In the genomic region with DNA sequence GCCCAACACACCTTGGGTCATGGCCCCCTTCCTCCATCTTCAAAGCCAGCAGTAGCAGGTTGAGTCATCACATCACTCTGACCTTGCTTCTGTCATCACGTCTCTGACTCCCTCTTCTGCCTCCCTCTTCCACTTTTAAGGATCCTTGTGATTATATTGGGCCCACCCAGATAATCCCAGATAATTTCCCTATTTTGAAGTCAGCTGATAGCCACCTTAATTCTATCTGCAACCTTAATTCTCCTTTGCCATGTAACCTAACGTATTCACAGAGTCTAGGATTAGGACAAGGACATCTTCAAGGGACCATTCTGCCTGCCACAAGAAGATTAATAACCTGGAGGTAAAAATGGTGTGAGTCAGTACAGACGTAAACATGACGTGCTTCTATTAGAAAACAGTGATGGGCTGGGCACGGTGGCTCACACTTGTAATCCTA, we compare ENCODE assay signal across 1 cellular context.
TF ChIP-seq lines count a peak whose summit lies in the region.

No MANE protein-coding gene starts in this region.

TF ChIP-seq in HEK293, 187 proteins besides CTCF, POLR2A, EP300 and RAD21 (continued from another document):
- TF ChIP-seq ZNF664 (tag by site-specific recombination; IDR thresholded peaks at IDR 0.05), result no peak
- TF ChIP-seq FEZF1 (tag by site-specific recombination; IDR thresholded peaks at IDR 0.05), result no peak
- TF ChIP-seq ZXDB (tag by site-specific recombination; IDR thresholded peaks at IDR 0.05), result no peak
- TF ChIP-seq, protein P1, sequence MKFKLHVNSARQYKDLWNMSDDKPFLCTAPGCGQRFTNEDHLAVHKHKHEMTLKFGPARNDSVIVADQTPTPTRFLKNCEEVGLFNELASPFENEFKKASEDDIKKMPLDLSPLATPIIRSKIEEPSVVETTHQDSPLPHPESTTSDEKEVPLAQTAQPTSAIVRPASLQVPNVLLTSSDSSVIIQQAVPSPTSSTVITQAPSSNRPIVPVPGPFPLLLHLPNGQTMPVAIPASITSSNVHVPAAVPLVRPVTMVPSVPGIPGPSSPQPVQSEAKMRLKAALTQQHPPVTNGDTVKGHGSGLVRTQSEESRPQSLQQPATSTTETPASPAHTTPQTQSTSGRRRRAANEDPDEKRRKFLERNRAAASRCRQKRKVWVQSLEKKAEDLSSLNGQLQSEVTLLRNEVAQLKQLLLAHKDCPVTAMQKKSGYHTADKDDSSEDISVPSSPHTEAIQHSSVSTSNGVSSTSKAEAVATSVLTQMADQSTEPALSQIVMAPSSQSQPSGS (tag by site-specific recombination; IDR thresholded peaks at IDR 0.05; ENCODE audit: low read depth), result peak; percentile 28; the same call in 1 of the 2 replicates
- no peak for TF ChIP-seq ZNF350 (tag by site-specific recombination; IDR thresholded peaks at IDR 0.05)
- TF ChIP-seq, protein P2, sequence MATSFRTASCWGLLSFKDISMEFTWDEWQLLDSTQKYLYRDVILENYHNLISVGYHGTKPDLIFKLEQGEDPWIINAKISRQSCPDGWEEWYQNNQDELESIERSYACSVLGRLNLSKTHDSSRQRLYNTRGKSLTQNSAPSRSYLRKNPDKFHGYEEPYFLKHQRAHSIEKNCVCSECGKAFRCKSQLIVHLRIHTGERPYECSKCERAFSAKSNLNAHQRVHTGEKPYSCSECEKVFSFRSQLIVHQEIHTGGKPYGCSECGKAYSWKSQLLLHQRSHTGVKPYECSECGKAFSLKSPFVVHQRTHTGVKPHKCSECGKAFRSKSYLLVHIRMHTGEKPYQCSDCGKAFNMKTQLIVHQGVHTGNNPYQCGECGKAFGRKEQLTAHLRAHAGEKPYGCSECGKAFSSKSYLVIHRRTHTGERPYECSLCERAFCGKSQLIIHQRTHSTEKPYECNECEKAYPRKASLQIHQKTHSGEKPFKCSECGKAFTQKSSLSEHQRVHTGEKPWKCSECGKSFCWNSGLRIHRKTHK (tag by site-specific recombination; IDR thresholded peaks at IDR 0.05), result no peak
- TF ChIP-seq ZNF510 (tag by site-specific recombination; IDR thresholded peaks at IDR 0.05; ENCODE audit: insufficient replicate concordance), result no peak
- no peak for TF ChIP-seq ZNF19 (tag by site-specific recombination; IDR thresholded peaks at IDR 0.05; ENCODE audit: low read depth)
- no peak for TF ChIP-seq KLF7 (tag by site-specific recombination; IDR thresholded peaks at IDR 0.05; ENCODE audit: borderline replicate concordance)
- TF ChIP-seq ZNF544 (tag by site-specific recombination; IDR thresholded peaks at IDR 0.05), result no peak
- peak; percentile 56; the same call in 1 of the 2 replicates for TF ChIP-seq ZEB2 (tag by site-specific recombination; IDR thresholded peaks at IDR 0.05)
- TF ChIP-seq HOXA7 (CRISPR knock-in tag; IDR thresholded peaks at IDR 0.05; ENCODE audit: borderline replicate concordance), result no peak
- no peak for TF ChIP-seq ZNF549 (tag by site-specific recombination; IDR thresholded peaks at IDR 0.05)
- TF ChIP-seq ZNF48 (tag by site-specific recombination; IDR thresholded peaks at IDR 0.05), result no peak
- no peak for TF ChIP-seq SCRT2 (tag by site-specific recombination; IDR thresholded peaks at IDR 0.05)
- no peak for TF ChIP-seq TCF7L2 (IDR thresholded peaks at IDR 0.05; ENCODE audit: borderline replicate concordance, low read depth, low read length)
- peak; percentile 87 for TF ChIP-seq SP7 (tag by site-specific recombination; IDR thresholded peaks at IDR 0.05)
- TF ChIP-seq, protein P3, sequence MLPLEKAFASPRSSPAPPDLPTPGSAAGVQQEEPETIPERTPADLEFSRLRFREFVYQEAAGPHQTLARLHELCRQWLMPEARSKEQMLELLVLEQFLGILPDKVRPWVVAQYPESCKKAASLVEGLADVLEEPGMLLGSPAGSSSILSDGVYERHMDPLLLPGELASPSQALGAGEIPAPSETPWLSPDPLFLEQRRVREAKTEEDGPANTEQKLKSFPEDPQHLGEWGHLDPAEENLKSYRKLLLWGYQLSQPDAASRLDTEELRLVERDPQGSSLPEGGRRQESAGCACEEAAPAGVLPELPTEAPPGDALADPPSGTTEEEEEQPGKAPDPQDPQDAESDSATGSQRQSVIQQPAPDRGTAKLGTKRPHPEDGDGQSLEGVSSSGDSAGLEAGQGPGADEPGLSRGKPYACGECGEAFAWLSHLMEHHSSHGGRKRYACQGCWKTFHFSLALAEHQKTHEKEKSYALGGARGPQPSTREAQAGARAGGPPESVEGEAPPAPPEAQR (tag by site-specific recombination; IDR thresholded peaks at IDR 0.05), result no peak
- TF ChIP-seq ZNF121 (tag by site-specific recombination; IDR thresholded peaks at IDR 0.05), result no peak
- TF ChIP-seq, protein P4, sequence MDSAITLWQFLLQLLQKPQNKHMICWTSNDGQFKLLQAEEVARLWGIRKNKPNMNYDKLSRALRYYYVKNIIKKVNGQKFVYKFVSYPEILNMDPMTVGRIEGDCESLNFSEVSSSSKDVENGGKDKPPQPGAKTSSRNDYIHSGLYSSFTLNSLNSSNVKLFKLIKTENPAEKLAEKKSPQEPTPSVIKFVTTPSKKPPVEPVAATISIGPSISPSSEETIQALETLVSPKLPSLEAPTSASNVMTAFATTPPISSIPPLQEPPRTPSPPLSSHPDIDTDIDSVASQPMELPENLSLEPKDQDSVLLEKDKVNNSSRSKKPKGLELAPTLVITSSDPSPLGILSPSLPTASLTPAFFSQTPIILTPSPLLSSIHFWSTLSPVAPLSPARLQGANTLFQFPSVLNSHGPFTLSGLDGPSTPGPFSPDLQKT (IDR thresholded peaks at IDR 0.05; ENCODE audit: borderline replicate concordance, low read depth, low read length), result no peak
- TF ChIP-seq ZNF629 (tag by site-specific recombination; IDR thresholded peaks at IDR 0.05), result peak; percentile 99
- no peak for TF ChIP-seq ZNF114 (tag by site-specific recombination; IDR thresholded peaks at IDR 0.05)
- no peak for TF ChIP-seq ZNF324 (tag by site-specific recombination; IDR thresholded peaks at IDR 0.05)
- TF ChIP-seq ZNF558 (tag by site-specific recombination; IDR thresholded peaks at IDR 0.05), result no peak
- TF ChIP-seq ZNF701 (tag by site-specific recombination; IDR thresholded peaks at IDR 0.05), result no peak
- TF ChIP-seq ZNF670 (tag by site-specific recombination; IDR thresholded peaks at IDR 0.05; ENCODE audit: low read depth), result no peak
- no peak for TF ChIP-seq YY2 (tag by site-specific recombination; IDR thresholded peaks at IDR 0.05)
- TF ChIP-seq, protein P5, sequence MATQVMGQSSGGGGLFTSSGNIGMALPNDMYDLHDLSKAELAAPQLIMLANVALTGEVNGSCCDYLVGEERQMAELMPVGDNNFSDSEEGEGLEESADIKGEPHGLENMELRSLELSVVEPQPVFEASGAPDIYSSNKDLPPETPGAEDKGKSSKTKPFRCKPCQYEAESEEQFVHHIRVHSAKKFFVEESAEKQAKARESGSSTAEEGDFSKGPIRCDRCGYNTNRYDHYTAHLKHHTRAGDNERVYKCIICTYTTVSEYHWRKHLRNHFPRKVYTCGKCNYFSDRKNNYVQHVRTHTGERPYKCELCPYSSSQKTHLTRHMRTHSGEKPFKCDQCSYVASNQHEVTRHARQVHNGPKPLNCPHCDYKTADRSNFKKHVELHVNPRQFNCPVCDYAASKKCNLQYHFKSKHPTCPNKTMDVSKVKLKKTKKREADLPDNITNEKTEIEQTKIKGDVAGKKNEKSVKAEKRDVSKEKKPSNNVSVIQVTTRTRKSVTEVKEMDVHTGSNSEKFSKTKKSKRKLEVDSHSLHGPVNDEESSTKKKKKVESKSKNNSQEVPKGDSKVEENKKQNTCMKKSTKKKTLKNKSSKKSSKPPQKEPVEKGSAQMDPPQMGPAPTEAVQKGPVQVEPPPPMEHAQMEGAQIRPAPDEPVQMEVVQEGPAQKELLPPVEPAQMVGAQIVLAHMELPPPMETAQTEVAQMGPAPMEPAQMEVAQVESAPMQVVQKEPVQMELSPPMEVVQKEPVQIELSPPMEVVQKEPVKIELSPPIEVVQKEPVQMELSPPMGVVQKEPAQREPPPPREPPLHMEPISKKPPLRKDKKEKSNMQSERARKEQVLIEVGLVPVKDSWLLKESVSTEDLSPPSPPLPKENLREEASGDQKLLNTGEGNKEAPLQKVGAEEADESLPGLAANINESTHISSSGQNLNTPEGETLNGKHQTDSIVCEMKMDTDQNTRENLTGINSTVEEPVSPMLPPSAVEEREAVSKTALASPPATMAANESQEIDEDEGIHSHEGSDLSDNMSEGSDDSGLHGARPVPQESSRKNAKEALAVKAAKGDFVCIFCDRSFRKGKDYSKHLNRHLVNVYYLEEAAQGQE (tag by site-specific recombination; IDR thresholded peaks at IDR 0.05), result no peak
- TF ChIP-seq ZNF621 (tag by site-specific recombination; IDR thresholded peaks at IDR 0.05), result no peak
- TF ChIP-seq ZSCAN23 (tag by site-specific recombination; IDR thresholded peaks at IDR 0.05), result no peak
- TF ChIP-seq, protein P6, sequence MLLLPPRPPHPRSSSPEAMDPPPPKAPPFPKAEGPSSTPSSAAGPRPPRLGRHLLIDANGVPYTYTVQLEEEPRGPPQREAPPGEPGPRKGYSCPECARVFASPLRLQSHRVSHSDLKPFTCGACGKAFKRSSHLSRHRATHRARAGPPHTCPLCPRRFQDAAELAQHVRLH (tag by site-specific recombination; IDR thresholded peaks at IDR 0.05), result no peak
- TF ChIP-seq ZFP41 (tag by site-specific recombination; IDR thresholded peaks at IDR 0.05; ENCODE audit: borderline replicate concordance), result no peak
- TF ChIP-seq ZSCAN30 (tag by site-specific recombination; IDR thresholded peaks at IDR 0.05), result no peak
- no peak for TF ChIP-seq ZNF555 (tag by site-specific recombination; conservative IDR thresholded peaks at IDR 0.05)
- TF ChIP-seq ZNF677 (tag by site-specific recombination; IDR thresholded peaks at IDR 0.05), result no peak
- no peak; the same call in 1 of the 2 replicates for TF ChIP-seq ZNF600 (tag by site-specific recombination; IDR thresholded peaks at IDR 0.05)
- TF ChIP-seq ZNF707 (tag by site-specific recombination; IDR thresholded peaks at IDR 0.05), result no peak
- TF ChIP-seq, protein P7, sequence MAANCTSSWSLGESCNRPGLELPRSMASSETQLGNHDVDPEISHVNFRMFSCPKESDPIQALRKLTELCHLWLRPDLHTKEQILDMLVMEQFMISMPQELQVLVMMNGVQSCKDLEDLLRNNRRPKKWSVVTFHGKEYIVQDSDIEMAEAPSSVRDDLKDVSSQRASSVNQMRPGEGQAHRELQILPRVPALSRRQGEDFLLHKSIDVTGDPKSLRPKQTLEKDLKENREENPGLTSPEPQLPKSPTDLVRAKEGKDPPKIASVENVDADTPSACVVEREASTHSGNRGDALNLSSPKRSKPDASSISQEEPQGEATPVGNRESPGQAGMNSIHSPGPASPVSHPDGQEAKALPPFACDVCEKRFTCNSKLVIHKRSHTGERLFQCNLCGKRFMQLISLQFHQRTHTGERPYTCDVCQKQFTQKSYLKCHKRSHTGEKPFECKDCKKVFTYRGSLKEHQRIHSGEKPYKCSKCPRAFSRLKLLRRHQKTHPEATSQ (tag by site-specific recombination; IDR thresholded peaks at IDR 0.05), result 0 out of 2 replicates have a peak, but pooled peaks have one; percentile 25
- no peak; the same call in 1 of the 2 replicates for TF ChIP-seq ZNF394 (tag by site-specific recombination; IDR thresholded peaks at IDR 0.05; ENCODE audit: borderline replicate concordance)
- TF ChIP-seq, protein P8, sequence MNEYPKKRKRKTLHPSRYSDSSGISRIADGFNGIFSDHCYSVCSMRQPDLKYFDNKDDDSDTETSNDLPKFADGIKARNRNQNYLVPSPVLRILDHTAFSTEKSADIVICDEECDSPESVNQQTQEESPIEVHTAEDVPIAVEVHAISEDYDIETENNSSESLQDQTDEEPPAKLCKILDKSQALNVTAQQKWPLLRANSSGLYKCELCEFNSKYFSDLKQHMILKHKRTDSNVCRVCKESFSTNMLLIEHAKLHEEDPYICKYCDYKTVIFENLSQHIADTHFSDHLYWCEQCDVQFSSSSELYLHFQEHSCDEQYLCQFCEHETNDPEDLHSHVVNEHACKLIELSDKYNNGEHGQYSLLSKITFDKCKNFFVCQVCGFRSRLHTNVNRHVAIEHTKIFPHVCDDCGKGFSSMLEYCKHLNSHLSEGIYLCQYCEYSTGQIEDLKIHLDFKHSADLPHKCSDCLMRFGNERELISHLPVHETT (tag by site-specific recombination; IDR thresholded peaks at IDR 0.05), result peak; percentile 71
- TF ChIP-seq, protein P9, sequence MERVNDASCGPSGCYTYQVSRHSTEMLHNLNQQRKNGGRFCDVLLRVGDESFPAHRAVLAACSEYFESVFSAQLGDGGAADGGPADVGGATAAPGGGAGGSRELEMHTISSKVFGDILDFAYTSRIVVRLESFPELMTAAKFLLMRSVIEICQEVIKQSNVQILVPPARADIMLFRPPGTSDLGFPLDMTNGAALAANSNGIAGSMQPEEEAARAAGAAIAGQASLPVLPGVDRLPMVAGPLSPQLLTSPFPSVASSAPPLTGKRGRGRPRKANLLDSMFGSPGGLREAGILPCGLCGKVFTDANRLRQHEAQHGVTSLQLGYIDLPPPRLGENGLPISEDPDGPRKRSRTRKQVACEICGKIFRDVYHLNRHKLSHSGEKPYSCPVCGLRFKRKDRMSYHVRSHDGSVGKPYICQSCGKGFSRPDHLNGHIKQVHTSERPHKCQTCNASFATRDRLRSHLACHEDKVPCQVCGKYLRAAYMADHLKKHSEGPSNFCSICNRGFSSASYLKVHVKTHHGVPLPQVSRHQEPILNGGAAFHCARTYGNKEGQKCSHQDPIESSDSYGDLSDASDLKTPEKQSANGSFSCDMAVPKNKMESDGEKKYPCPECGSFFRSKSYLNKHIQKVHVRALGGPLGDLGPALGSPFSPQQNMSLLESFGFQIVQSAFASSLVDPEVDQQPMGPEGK (tag by site-specific recombination; IDR thresholded peaks at IDR 0.05), result peak; percentile 45; the same call in 1 of the 2 replicates
